In the genomic region with DNA sequence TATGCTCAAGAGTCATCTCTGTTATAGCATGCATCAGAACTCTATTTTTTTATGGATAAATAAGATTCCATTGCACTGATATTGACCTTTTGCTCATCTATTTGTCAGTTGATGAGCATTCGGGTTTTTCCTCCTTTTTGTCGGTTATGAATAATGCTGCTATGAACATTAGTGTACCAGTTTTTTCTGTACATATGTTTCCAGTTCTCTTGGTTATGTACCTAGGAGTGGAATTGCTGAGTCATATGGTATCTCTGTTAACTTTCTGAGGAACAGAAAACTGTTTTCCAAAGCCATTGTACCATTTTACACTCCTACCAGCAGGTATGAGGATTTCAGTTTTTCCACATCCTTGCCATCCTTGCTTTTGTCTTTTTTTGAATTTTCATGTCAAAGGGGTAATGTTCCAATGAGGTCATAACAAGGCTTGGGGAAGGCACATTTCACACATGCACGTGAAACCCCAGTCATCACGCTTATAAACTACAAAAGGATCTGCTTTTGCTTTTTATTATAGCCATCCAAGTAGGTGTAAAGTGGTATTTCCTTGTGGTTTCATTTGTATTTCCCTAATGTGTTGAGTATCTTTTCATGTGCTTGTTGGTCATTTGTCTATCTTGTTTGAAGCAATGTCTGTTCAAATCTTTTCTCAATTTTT, we compare ENCODE assay signal across 18 cellular contexts. TPM values are rescaled to one million over a fixed set of nuclear protein-coding genes. Genes with fewer than 3 reads are reported as not detected.
A peak's percentile ranks its signal among the peaks of the same experiment; 100 is the strongest.
DNase-seq lines count a peak whose midpoint lies in the region; ATAC-seq, FAIRE-seq and TF ChIP-seq lines count a peak whose summit lies in the region.
"Had no signal": no experiment of that assay in that cellular context is flagged by ENCODE, and none has a peak within 500 bp of the region (broad histone marks: within the 10 kb centered on the region; RNA-seq: fewer than 3 reads in every experiment).

No MANE protein-coding gene starts in this region.

- H3K27me3 ChIP-seq in HepG2 (ENCODE audit: control insufficient read depth in 1 of 2, insufficient read depth in 2 of 2, low read length in 2 of 2): no peaks in the 10 kb centered on the region
- no peaks in the 10 kb centered on the region for H3K27me3 ChIP-seq in right lobe of liver
- H3K27me3 ChIP-seq: BLaER1 treated with 17β-estradiol and CSF1 and Interleukin-3, amounts not matched to agents 10 nM and 100 nM; cardiac muscle cell; SJSA1; stomach had no signal

- in situ Hi-C loops in HepG2 (cut with HindIII; ENCODE audit: extremely low pct_ligation_motif_present, low pct_unique_long_range_greater_than_20kb): no loop called here

- H3K79me2 ChIP-seq in HepG2 (ENCODE audit: insufficient read depth, low read length): no peaks in the 10 kb centered on the region

- H3K27ac ChIP-seq in HepG2 (ENCODE audit: extremely low read length, insufficient read depth, low read length) (no peak overlapping the region), right lobe of liver (no peak overlapping the region)
- H3K27ac ChIP-seq: BLaER1 treated with 17β-estradiol and CSF1 and Interleukin-3, amounts not matched to agents 10 nM and 100 nM; cardiac muscle cell; prostate gland; SJSA1; stomach had no signal

- peak; percentile 34 for FAIRE-seq in HepG2 (lab: Jason Lieb, UNC)
- FAIRE-seq: endometrium had no signal

- no peaks in the 10 kb centered on the region for H3K36me3 ChIP-seq in HepG2 (replicated peaks in 1 of 2; ENCODE audit: control insufficient read depth in 1 of 2, insufficient read depth in 2 of 2, low read length in 2 of 2)
- H3K36me3 ChIP-seq in right lobe of liver: no peaks in the 10 kb centered on the region
- H3K36me3 ChIP-seq: cardiac muscle cell, prostate gland, SJSA1, stomach had no signal

- no peak overlapping the region for H3K4me2 ChIP-seq in HepG2 (ENCODE audit: low read depth, low read length)
- H3K4me2 ChIP-seq: BLaER1 treated with 17β-estradiol and CSF1 and Interleukin-3, amounts not matched to agents 10 nM and 100 nM had no signal

- H2AFZ ChIP-seq in HepG2 (ENCODE audit: low read length): no peak overlapping the region

- H3K4me1 ChIP-seq in HepG2 (ENCODE audit: insufficient read depth, low read length) (peaks cover 17% of the 10 kb centered on the region), right lobe of liver (peaks cover 0 to 5% (median 0%) of the 10 kb centered on the region in 4 donors)
- H3K4me1 ChIP-seq: BLaER1 treated with 17β-estradiol and CSF1 and Interleukin-3, amounts not matched to agents 10 nM and 100 nM; prostate gland; stomach had no signal

- ATAC-seq in HepG2 (no peak), right lobe of liver (no peak), SK-N-SH treated with all-trans-retinoic acid at 6 μM for 48 hours (peak; percentile 54; the same call in 2 of the 3 replicates), HG02588 (IDR thresholded peaks at IDR 0.05; ENCODE audit: unreplicated experiment) (no peak)

- TF ChIP-seq POLR2A in HepG2 (IDR thresholded peaks at IDR 0.05; ENCODE audit: insufficient read depth in 1 of 2, low read depth in 2 of 2, low read length in 2 of 2) (no peak), right lobe of liver (IDR thresholded peaks at IDR 0.05) (no peak)

- intact Hi-C loops in HepG2 (cut with micrococcal nuclease; ENCODE audit: unreplicated experiment) (no loop called here), right lobe of liver (cut with DNase I) (no loop called here)

- H3K4me3 ChIP-seq in HepG2 (replicated peaks in 1 of 3; ENCODE audit: insufficient read depth in 1 of 3, low read depth in 2 of 3, low read length in 3 of 3) (no peak overlapping the region), right lobe of liver (no peak overlapping the region)
- H3K4me3 ChIP-seq: BLaER1 treated with 17β-estradiol and CSF1 and Interleukin-3, amounts not matched to agents 10 nM and 100 nM; cardiac muscle cell; prostate gland; SJSA1; stomach had no signal

- POLR2A ChIA-PET in HepG2 (lab: Yijun Ruan, JAX): interaction anchor here (1.0 kb wide), 1 partner anchor 15 kb away, joined by 3 read pairs; a partner anchor contains a TSS

- no peak for DNase-seq in HepG2 (ENCODE audit: low spot score)
- no peak for DNase-seq in right lobe of liver
- DNase-seq in fibroblast of peridontal ligament (ENCODE audit: extremely low read depth): peak; percentile 74
- DNase-seq in stromal cell of bone marrow (ENCODE audit: low read depth): peak; percentile 11
- DNase-seq in NCI-H526 (lab: John Stamatoyannopoulos, UW): no peak
- DNase-seq in NCI-H526 treated with DMSO at 0.1 percent for 48 hours (lab: John Stamatoyannopoulos, UW): no peak
- DNase-seq: activated CD8-positive, alpha-beta memory T cell treated with anti-CD3 and anti-CD28 coated beads, Interleukin-2, amount 50 U/mL, for 48 hours; GOT3; left colon; stimulated activated CD4-positive, alpha-beta T cell treated with anti-CD3 and anti-CD28 coated beads, Interleukin-4, amount 100 ng/mL, for 4 hours; stomach had no signal

- CTCF ChIA-PET in HepG2 (lab: Yijun Ruan, JAX; ENCODE audit: low intra/inter-chr PET ratio, low total read pairs): no interaction called here

- no peak for TF ChIP-seq RAD21 in HepG2 (CRISPR knock-in tag; IDR thresholded peaks at IDR 0.05)

- no peaks in the 10 kb centered on the region for H4K20me1 ChIP-seq in HepG2 (ENCODE audit: insufficient read depth, low read length)
- H4K20me1 ChIP-seq: BLaER1 treated with 17β-estradiol and CSF1 and Interleukin-3, amounts not matched to agents 10 nM and 100 nM had no signal

- no TSS peak for BruUV-seq in HepG2 (replicated peaks; lab: Mats Ljungman, UMichigan)

- no peak overlapping the region for H3K9ac ChIP-seq in HepG2 (ENCODE audit: insufficient read depth, low read depth, low read length)
- H3K9ac ChIP-seq: BLaER1 treated with 17β-estradiol and CSF1 and Interleukin-3, amounts not matched to agents 10 nM and 100 nM had no signal

- peaks cover 3% of the 10 kb centered on the region for H3K9me3 ChIP-seq in HepG2 (ENCODE audit: low read length)
- H3K9me3 ChIP-seq in right lobe of liver: no peaks in the 10 kb centered on the region
- H3K9me3 ChIP-seq: prostate gland had no signal

- no peak for TF ChIP-seq EP300 in HepG2 (IDR thresholded peaks at IDR 0.05; ENCODE audit: low read depth in 2 of 2, low read length in 2 of 2)
- TF ChIP-seq EP300 in HepG2 (CRISPR knock-in tag; IDR thresholded peaks at IDR 0.05; ENCODE audit: borderline replicate concordance): no peak

- 86% methylated on average over 4 of the region's 4 CpGs for WGBS in HepG2 (ENCODE audit: low lambda C conversion rate)
- WGBS in right lobe of liver (ENCODE audit: insufficient coverage, low coverage, low lambda C conversion rate, missing lambda C conversion rate): 82% methylated on average over 4 of the region's 4 CpGs

- TF ChIP-seq CTCF in HepG2 (CRISPR knock-in tag; IDR thresholded peaks at IDR 0.05) (no peak), right lobe of liver (IDR thresholded peaks at IDR 0.05) (no peak)

RNA-seq across cellular contexts. Expression of a gene that starts 14.6 kb away (rescaled TPM):
- 9.0 and 14.9 TPM in 2 replicates for total RNA-seq in HepG2 (2016; rRNA removed; fragmentation: Illumina TruSeq; extraction: Trizol)
- 0.61 and 0.71 TPM in 2 replicates for total RNA-seq in HepG2 (2016; cell fraction: cytosol; rRNA removed; fragmentation: Illumina TruSeq; extraction: Trizol; ENCODE audit: low read depth)
- 9.1 and 14.2 TPM in 2 replicates for total RNA-seq in HepG2 (2016; cell fraction: insoluble cytoplasmic fraction; rRNA removed; fragmentation: Illumina TruSeq; extraction: Trizol)
- total RNA-seq in HepG2 (2016; cell fraction: membrane; rRNA removed; fragmentation: Illumina TruSeq; extraction: Trizol): 3.4 and 4.1 TPM in 2 replicates
- total RNA-seq in HepG2 (2016; cell fraction: nucleus; rRNA removed; fragmentation: Illumina TruSeq; extraction: Trizol): 8.3 and 8.7 TPM in 2 replicates
- 3.6 and 3.8 TPM in 2 replicates for polyA plus RNA-seq in HepG2 (2011; rRNA removed)
- 2.8 and 2.9 TPM in 2 replicates for polyA plus RNA-seq in HepG2 (2011; cell fraction: cytosol; rRNA removed)
- polyA plus RNA-seq in HepG2 (2011; cell fraction: nucleus; rRNA removed): 2.6 and 3.1 TPM in 2 replicates
- polyA plus RNA-seq in HepG2 (2012): 3.2 and 4.1 TPM in 2 replicates
- 0.17 and 0.28 TPM in 2 replicates for polyA plus RNA-seq in HepG2 (2016; cell fraction: cytosol; fragmentation: Illumina TruSeq; extraction: Trizol; ENCODE audit: low read depth)
- polyA plus RNA-seq in HepG2 (2016; cell fraction: insoluble cytoplasmic fraction; fragmentation: Illumina TruSeq; extraction: Trizol; ENCODE audit: low read depth): 10.2 and 10.4 TPM in 2 replicates
- 1.0 and 1.3 TPM in 2 replicates for polyA plus RNA-seq in HepG2 (2016; cell fraction: membrane; fragmentation: Illumina TruSeq; extraction: Trizol; ENCODE audit: low read depth)
- 4.8 and 5.5 TPM in 2 replicates for polyA plus RNA-seq in HepG2 (2016; cell fraction: nucleus; fragmentation: Illumina TruSeq; extraction: Trizol; ENCODE audit: insufficient read depth, low read depth)
- 18.8 and 26.5 TPM in 2 replicates for polyA minus RNA-seq in HepG2 (2011; rRNA and poly(A)+ RNA removed; ENCODE audit: low replicate concordance)
- polyA minus RNA-seq in HepG2 (2011; cell fraction: cytosol; rRNA and poly(A)+ RNA removed): 6.6 and 7.6 TPM in 2 replicates
- 12.4 and 12.9 TPM in 2 replicates for polyA minus RNA-seq in HepG2 (2011; cell fraction: nucleus; rRNA and poly(A)+ RNA removed)
- total RNA-seq in right lobe of liver: 1 to 10 TPM; 3.0 to 6.7 (median 5.5) TPM

RNA-seq across cellular contexts. Expression of a gene that starts 47.1 kb away (rescaled TPM):
- total RNA-seq in HepG2 (2016; rRNA removed; fragmentation: Illumina TruSeq; extraction: Trizol) (12.0 and 18.8 TPM in 2 replicates), right lobe of liver (1 to 10 TPM; 2.3 to 4.7 (median 3.7) TPM)
- 1.2 and 1.4 TPM in 2 replicates for total RNA-seq in HepG2 (2016; cell fraction: cytosol; rRNA removed; fragmentation: Illumina TruSeq; extraction: Trizol; ENCODE audit: low read depth)
- 12.7 and 18.0 TPM in 2 replicates for total RNA-seq in HepG2 (2016; cell fraction: insoluble cytoplasmic fraction; rRNA removed; fragmentation: Illumina TruSeq; extraction: Trizol)
- total RNA-seq in HepG2 (2016; cell fraction: membrane; rRNA removed; fragmentation: Illumina TruSeq; extraction: Trizol): 4.9 TPM in 2 replicates
- 7.5 and 7.7 TPM in 2 replicates for total RNA-seq in HepG2 (2016; cell fraction: nucleus; rRNA removed; fragmentation: Illumina TruSeq; extraction: Trizol)
- polyA plus RNA-seq in HepG2 (2011; rRNA removed): 4.1 and 4.4 TPM in 2 replicates
- 2.9 and 3.7 TPM in 2 replicates for polyA plus RNA-seq in HepG2 (2011; cell fraction: cytosol; rRNA removed)
- polyA plus RNA-seq in HepG2 (2011; cell fraction: nucleus; rRNA removed): 2.3 and 3.0 TPM in 2 replicates
- polyA plus RNA-seq in HepG2 (2012): 5.1 and 5.6 TPM in 2 replicates
- 0.51 and 0.53 TPM in 2 replicates for polyA plus RNA-seq in HepG2 (2016; cell fraction: cytosol; fragmentation: Illumina TruSeq; extraction: Trizol; ENCODE audit: low read depth)
- polyA plus RNA-seq in HepG2 (2016; cell fraction: insoluble cytoplasmic fraction; fragmentation: Illumina TruSeq; extraction: Trizol; ENCODE audit: low read depth): 10.7 and 11.9 TPM in 2 replicates
- polyA plus RNA-seq in HepG2 (2016; cell fraction: membrane; fragmentation: Illumina TruSeq; extraction: Trizol; ENCODE audit: low read depth): 2.0 TPM in 2 replicates
- polyA plus RNA-seq in HepG2 (2016; cell fraction: nucleus; fragmentation: Illumina TruSeq; extraction: Trizol; ENCODE audit: insufficient read depth, low read depth): 8.6 and 8.7 TPM in 2 replicates
- 16.0 and 35.1 TPM in 2 replicates for polyA minus RNA-seq in HepG2 (2011; rRNA and poly(A)+ RNA removed; ENCODE audit: low replicate concordance)
- 7.6 and 8.2 TPM in 2 replicates for polyA minus RNA-seq in HepG2 (2011; cell fraction: cytosol; rRNA and poly(A)+ RNA removed)
- polyA minus RNA-seq in HepG2 (2011; cell fraction: nucleus; rRNA and poly(A)+ RNA removed): 4.9 and 5.1 TPM in 2 replicates

Comparison
In these comparisons a context has a peak if more than half of its experiments do, and no peak if none do; other contexts are left out.
1. DNase-seq: peak in fibroblast of peridontal ligament (single experiment) and stromal cell of bone marrow (single experiment); none in HepG2 (single experiment), right lobe of liver (0 of 3), NCI-H526 (0 of 2) and NCI-H526 treated with DMSO at 0.1 percent for 48 hours (single experiment).